8 cellular contexts compared by ENCODE assay signal in the genomic region with DNA sequence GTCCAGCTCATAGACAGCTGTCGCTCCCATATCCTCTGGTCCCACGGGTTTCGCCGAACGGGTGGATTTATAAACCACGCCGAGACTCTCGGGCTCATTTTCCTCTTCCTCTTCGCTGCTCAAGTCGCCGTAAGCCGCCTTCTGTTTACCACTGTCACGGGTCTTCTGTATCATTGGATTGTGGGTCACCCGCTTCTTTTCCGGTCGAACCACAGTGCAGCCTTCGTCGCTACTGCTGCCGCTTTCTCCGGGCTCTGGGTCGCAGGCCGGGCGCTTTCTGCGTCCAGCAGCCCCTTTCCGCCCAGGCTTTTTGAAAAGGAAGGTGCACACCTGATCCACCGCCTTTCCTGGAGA. TPM values are rescaled to one million over a fixed set of nuclear protein-coding genes. Genes with fewer than 3 reads are reported as not detected.
DNase-seq lines count a peak whose midpoint lies in the region; ATAC-seq, FAIRE-seq and TF ChIP-seq lines count a peak whose summit lies in the region.

No MANE protein-coding gene starts in this region.

- FAIRE-seq in keratinocyte (lab: Jason Lieb, UNC) (no peak), GM12891 (lab: Jason Lieb, UNC) (no peak)

- peak overlapping the region; percentile 85 for H3K27ac ChIP-seq in CD4-positive, alpha-beta memory T cell (ENCODE audit: low read depth, low read length)
- H3K27ac ChIP-seq in HL-60 (replicated peaks) (peak overlapping the region; percentile 95), keratinocyte (ENCODE audit: control insufficient read depth, insufficient read depth, low read length) (peak overlapping the region; percentile 90), substantia nigra (ENCODE audit: low read depth, low read length, poor library complexity, severe bottlenecking) (peak overlapping the region; percentile 79)

- in situ Hi-C loops in astrocyte of the cerebellum (cut with HindIII; ENCODE audit: low sequenced_read_pairs): no loop called here

- H3K79me2 ChIP-seq in keratinocyte (ENCODE audit: control insufficient read depth, insufficient read depth, low read length): peaks cover 29% of the 10 kb centered on the region

- TF ChIP-seq CTCF in HL-60 (IDR thresholded peaks at IDR 0.05; ENCODE audit: insufficient read depth, low read length): no peak
- no peak for TF ChIP-seq CTCF in astrocyte of the cerebellum (IDR thresholded peaks at IDR 0.05; ENCODE audit: low read depth, low read length, missing control alignments)
- TF ChIP-seq CTCF in keratinocyte (optimal IDR thresholded peaks at IDR 0.05 in 1 of 3, IDR thresholded peaks at IDR 0.05 in 1 of 3, conservative IDR thresholded peaks at IDR 0.05 in 1 of 3; ENCODE audit: extremely low read depth in 1 of 3, insufficient read depth in 2 of 3, low read length in 3 of 3): no peak

- H3K4me2 ChIP-seq in keratinocyte (ENCODE audit: control insufficient read depth, extremely low read depth, insufficient read depth, low read depth, low read length): peak overlapping the region; percentile 74

- peaks cover 15% of the 10 kb centered on the region for H3K4me1 ChIP-seq in CD4-positive, alpha-beta memory T cell (ENCODE audit: insufficient read depth, low read length)
- H3K4me1 ChIP-seq in keratinocyte (ENCODE audit: control insufficient read depth, extremely low read depth, insufficient read depth, low read length): no peaks in the 10 kb centered on the region

- POLR2A ChIA-PET in CD4-positive, alpha-beta memory T cell (lab: Charles Lee; ENCODE audit: partially characterized antibody): interaction anchor here (0.9 to 3.3 kb wide), 14 partner anchors 9 to 388 kb away, joined by 3 to 51 read pairs (median 6); a partner anchor contains a TSS

- no peaks in the 10 kb centered on the region for H3K9me3 ChIP-seq in CD4-positive, alpha-beta memory T cell (ENCODE audit: control insufficient read depth in 1 of 2, low read length in 2 of 2)
- no peaks in the 10 kb centered on the region for H3K9me3 ChIP-seq in keratinocyte (ENCODE audit: control insufficient read depth, low read depth, low read length)

- no peak for TF ChIP-seq POLR2A in GM12891 (IDR thresholded peaks at IDR 0.05; ENCODE audit: low read depth, low read length)

- H3K9me3 Mint-ChIP-seq in CD4-positive, alpha-beta memory T cell: peaks cover 0 to 2% (median 0%) of the 10 kb centered on the region in 8 donors

- H3K27ac Mint-ChIP-seq in CD4-positive, alpha-beta memory T cell: peak overlapping the region; percentile 98 to 100 (median 98)

- peak overlapping the region; percentile 26 to 89 for H3K4me3 ChIP-seq in CD4-positive, alpha-beta memory T cell (ENCODE audit: low read length in 2 of 2)
- H3K4me3 ChIP-seq in HL-60 (replicated peaks; ENCODE audit: insufficient read depth, low read length) (peak overlapping the region; percentile 56), astrocyte of the cerebellum (ENCODE audit: low read depth, low read length) (peak overlapping the region; percentile 71), keratinocyte (ENCODE audit: control insufficient read depth in 2 of 3, extremely low read depth in 1 of 3, insufficient read depth in 2 of 3, low read depth in 1 of 3, low read length in 3 of 3) (peak overlapping the region; percentile 51 to 66 (median 59))

- dilution Hi-C loops in keratinocyte (cut with MboI; ENCODE audit: extremely low pct_ligation_motif_present, low sequenced_read_pairs): no loop called here

- H3K27me3 ChIP-seq in CD4-positive, alpha-beta memory T cell (ENCODE audit: insufficient read depth, low read length): no peaks in the 10 kb centered on the region
- H3K27me3 ChIP-seq in HL-60 (ENCODE audit: insufficient read depth, poor library complexity, severe bottlenecking): no peaks in the 10 kb centered on the region
- no peaks in the 10 kb centered on the region for H3K27me3 ChIP-seq in keratinocyte (ENCODE audit: control insufficient read depth, extremely low read depth, insufficient read depth, low read length)

- H3K4me1 Mint-ChIP-seq in CD4-positive, alpha-beta memory T cell: peaks cover 3 to 39% (median 17%) of the 10 kb centered on the region in 4 donors

- peak; percentile 40 for ATAC-seq in GM21381 (IDR thresholded peaks at IDR 0.05; ENCODE audit: unreplicated experiment)

- H3K9me1 ChIP-seq in keratinocyte (ENCODE audit: control insufficient read depth, extremely low read depth, insufficient read depth, low read length): no peaks in the 10 kb centered on the region

- peak overlapping the region; percentile 93 to 100 (median 96) for H3K4me3 Mint-ChIP-seq in CD4-positive, alpha-beta memory T cell

- peak overlapping the region; percentile 27 for H2AFZ ChIP-seq in keratinocyte (ENCODE audit: control insufficient read depth, low read length)

- H3K36me3 Mint-ChIP-seq in CD4-positive, alpha-beta memory T cell: peaks cover 2 to 27% of the 10 kb centered on the region in 2 donors

- no peaks in the 10 kb centered on the region for H4K20me1 ChIP-seq in keratinocyte (ENCODE audit: control insufficient read depth, extremely low read depth, insufficient read depth, low read length)

- CTCF ChIA-PET in CD4-positive, alpha-beta memory T cell (lab: Charles Lee; ENCODE audit: partially characterized antibody): interaction anchor here (1.8 to 2.5 kb wide), 4 partner anchors 8 to 80 kb away, joined by 3 to 11 read pairs (median 8); a partner anchor contains a TSS

- no peaks in the 10 kb centered on the region for H3K36me3 ChIP-seq in CD4-positive, alpha-beta memory T cell (ENCODE audit: insufficient read depth, low read length)
- no peaks in the 10 kb centered on the region for H3K36me3 ChIP-seq in keratinocyte (ENCODE audit: control insufficient read depth in 2 of 2, extremely low read depth in 1 of 2, insufficient read depth in 2 of 2, low read length in 2 of 2)

- H3K9ac ChIP-seq in keratinocyte (ENCODE audit: control insufficient read depth, extremely low read depth, insufficient read depth, low read length): peak overlapping the region; percentile 92

- intact Hi-C loops in CD4-positive, alpha-beta memory T cell (cut with micrococcal nuclease): loop anchor here (1.0 to 5.0 kb wide), 7 partner anchors 16 to 404 kb away; a partner anchor contains a TSS

- DNase-seq in CD4-positive, alpha-beta memory T cell: peak in 1 of 5 donors; percentile 75
- DNase-seq in HL-60 (ENCODE audit: low read depth in 1 of 2, low spot score in 1 of 2) (peak in 1 of 2 experiments; percentile 49), astrocyte of the cerebellum (ENCODE audit: low read depth) (no peak), keratinocyte (ENCODE audit: low read depth, low spot score) (no peak), substantia nigra (lab: John Stamatoyannopoulos, UW) (peak in 12 of 49 donors; percentile 16 to 47 (median 36)), GM12891 (ENCODE audit: insufficient read length, low spot score) (no peak)
- no peak for DNase-seq in activated CD4-positive, alpha-beta T cell treated with anti-CD3 and anti-CD28 coated beads, Interleukin-2, amount 50 U/mL, for 48 hours

- no peaks in the 10 kb centered on the region for H3K27me3 Mint-ChIP-seq in CD4-positive, alpha-beta memory T cell

TF ChIP-seq in GM12891, 5 proteins besides CTCF, POLR2A, EP300 and RAD21 (continues in another document):
- TF ChIP-seq PAX5 (IDR thresholded peaks at IDR 0.05; ENCODE audit: insufficient read depth, low read length, severe bottlenecking): no peak

RNA-seq across cellular contexts. Expression of a gene that starts 0.3 kb away (rescaled TPM):
- total RNA-seq in CD4-positive, alpha-beta memory T cell: 10 to 100 TPM; 43.0 to 45.3 TPM
- polyA plus RNA-seq in CD4-positive, alpha-beta memory T cell: 10 to 100 TPM; 57.3 to 64.8 TPM
- 8.4 to 11.6 TPM (median 10.5 TPM) in 3 replicates for polyA plus RNA-seq in keratinocyte
- polyA plus RNA-seq in keratinocyte (2011; ENCODE audit: low read depth): 19.7 TPM
- polyA plus RNA-seq in keratinocyte (2011; cell fraction: cytosol; rRNA removed): 8.0 and 10.5 TPM in 2 replicates
- 12.5 and 13.5 TPM in 2 replicates for polyA plus RNA-seq in keratinocyte (2011; cell fraction: nucleus; rRNA removed)
- polyA plus RNA-seq in keratinocyte (2012; ENCODE audit: low replicate concordance): 11.3 and 16.6 TPM in 2 replicates
- 2.2 to 5.9 TPM (median 3.0 TPM) in 3 replicates for polyA minus RNA-seq in keratinocyte
- polyA minus RNA-seq in keratinocyte (2011; cell fraction: cytosol; rRNA and poly(A)+ RNA removed): 5.9 TPM
- polyA minus RNA-seq in keratinocyte (2011; cell fraction: nucleus; rRNA and poly(A)+ RNA removed): 2.7 and 3.1 TPM in 2 replicates
- polyA plus RNA-seq in GM12891 (2012; ENCODE audit: low read depth, missing spikeins): 27.0 TPM

RNA-seq across cellular contexts. Expression of a gene that starts 0.4 kb away (rescaled TPM):
- total RNA-seq in CD4-positive, alpha-beta memory T cell: 10 to 100 TPM; 59.7 to 62.4 TPM
- 100 to 1,000 TPM; 308 to 409 TPM for polyA plus RNA-seq in CD4-positive, alpha-beta memory T cell
- 150 to 282 TPM (median 207 TPM) in 3 replicates for polyA plus RNA-seq in keratinocyte
- polyA plus RNA-seq in keratinocyte (2011; ENCODE audit: low read depth): 26.8 TPM
- 225 and 234 TPM in 2 replicates for polyA plus RNA-seq in keratinocyte (2011; cell fraction: cytosol; rRNA removed)
- 46.4 and 95.0 TPM in 2 replicates for polyA plus RNA-seq in keratinocyte (2011; cell fraction: nucleus; rRNA removed)
- 163 and 192 TPM in 2 replicates for polyA plus RNA-seq in keratinocyte (2012; ENCODE audit: low replicate concordance)
- polyA minus RNA-seq in keratinocyte: 7.1 to 53.1 TPM (median 36.7 TPM) in 3 replicates
- 53.7 TPM for polyA minus RNA-seq in keratinocyte (2011; cell fraction: cytosol; rRNA and poly(A)+ RNA removed)
- polyA minus RNA-seq in keratinocyte (2011; cell fraction: nucleus; rRNA and poly(A)+ RNA removed): 13.1 and 16.1 TPM in 2 replicates
- polyA plus RNA-seq in GM12891 (2012; ENCODE audit: low read depth, missing spikeins): 271 TPM

RNA-seq across cellular contexts. Expression of a gene that starts 18.5 kb away (rescaled TPM):
- total RNA-seq in CD4-positive, alpha-beta memory T cell: 10 to 100 TPM; 11.1 to 12.1 TPM
- polyA plus RNA-seq in CD4-positive, alpha-beta memory T cell: 1 to 10 TPM; 3.9 to 7.7 TPM
- polyA plus RNA-seq in keratinocyte: 4.9 to 9.5 TPM (median 7.2 TPM) in 3 replicates
- polyA plus RNA-seq in keratinocyte (2011; ENCODE audit: low read depth): 31.5 TPM
- polyA plus RNA-seq in keratinocyte (2011; cell fraction: cytosol; rRNA removed): 4.6 and 6.2 TPM in 2 replicates
- polyA plus RNA-seq in keratinocyte (2011; cell fraction: nucleus; rRNA removed): 7.8 and 12.5 TPM in 2 replicates
- 8.8 and 9.2 TPM in 2 replicates for polyA plus RNA-seq in keratinocyte (2012; ENCODE audit: low replicate concordance)
- polyA minus RNA-seq in keratinocyte: 1.5 to 2.3 TPM in 2 of 3 replicates, not detected in the other
- 1.5 TPM for polyA minus RNA-seq in keratinocyte (2011; cell fraction: cytosol; rRNA and poly(A)+ RNA removed)
- 1.9 and 3.0 TPM in 2 replicates for polyA minus RNA-seq in keratinocyte (2011; cell fraction: nucleus; rRNA and poly(A)+ RNA removed)
- 19.3 TPM for polyA plus RNA-seq in GM12891 (2012; ENCODE audit: low read depth, missing spikeins)

RNA-seq across cellular contexts. Expression of a gene that starts 24.5 kb away (rescaled TPM):
- total RNA-seq in CD4-positive, alpha-beta memory T cell: not detected
- not detected for polyA plus RNA-seq in CD4-positive, alpha-beta memory T cell
- polyA plus RNA-seq in keratinocyte: not detected in 3 replicates
- polyA plus RNA-seq in keratinocyte (2011; ENCODE audit: low read depth): not detected
- polyA plus RNA-seq in keratinocyte (2011; cell fraction: cytosol; rRNA removed): not detected in 2 replicates
- polyA plus RNA-seq in keratinocyte (2011; cell fraction: nucleus; rRNA removed): not detected in 2 replicates
- not detected in 2 replicates for polyA plus RNA-seq in keratinocyte (2012; ENCODE audit: low replicate concordance)
- polyA minus RNA-seq in keratinocyte: not detected in 3 replicates
- not detected for polyA minus RNA-seq in keratinocyte (2011; cell fraction: cytosol; rRNA and poly(A)+ RNA removed)
- not detected in 2 replicates for polyA minus RNA-seq in keratinocyte (2011; cell fraction: nucleus; rRNA and poly(A)+ RNA removed)
- polyA plus RNA-seq in GM12891 (2012; ENCODE audit: low read depth, missing spikeins): not detected
